27 cellular contexts compared by ENCODE assay signal in genomic region chr12:63967781-63968180, GRCh38.
DNase-seq lines count a peak whose midpoint lies in the region; ATAC-seq and TF ChIP-seq lines count a peak whose summit lies in the region.
"Had no signal": no experiment of that assay in that cellular context is flagged by ENCODE, and none has a peak within 500 bp of the region (broad histone marks: within the 10 kb centered on the region; RNA-seq: fewer than 3 reads in every experiment).

No MANE protein-coding gene starts in this region.

- ATAC-seq in mucosa of descending colon = no peak

- H3K27ac ChIP-seq in AG04450 (ENCODE audit: low read depth, low read length) = peak overlapping the region; percentile 47
- H3K27ac ChIP-seq: cardiac muscle cell, left lung, upper lobe of left lung had no signal

- H3K27ac Mint-ChIP-seq in chondrocyte (ENCODE audit: unreplicated experiment) (peak overlapping the region; percentile 67), nephron (peak overlapping the region; percentile 64 to 73 (median 66))
- H3K27ac Mint-ChIP-seq: activated CD4-positive, alpha-beta memory T cell treated with anti-CD3 and anti-CD28 coated beads, Interleukin-2, amount 10 ng/mL, durations not matched to agents 7 days and 5 days; CD4-positive, CD25-positive, alpha-beta regulatory T cell; stimulated activated naive CD8-positive, alpha-beta T cell treated with anti-CD3 and anti-CD28 coated beads, Interleukin-15, Interleukin-2, amounts not matched to agents 100 ng/mL and 50 ng/mL, for 24 hours had no signal

- H3K27me3 ChIP-seq in AG04450 (ENCODE audit: control insufficient read depth, insufficient read depth, low read length) (no peaks in the 10 kb centered on the region), MG63 (no peaks in the 10 kb centered on the region)
- H3K27me3 ChIP-seq: cardiac muscle cell, dorsolateral prefrontal cortex, left lung, upper lobe of left lung had no signal

- H3K9me3 ChIP-seq in AG04450 (ENCODE audit: control insufficient read depth, insufficient read depth, low read length) (no peaks in the 10 kb centered on the region), MG63 (no peaks in the 10 kb centered on the region), mucosa of descending colon (no peaks in the 10 kb centered on the region)
- H3K9me3 ChIP-seq: left lung, upper lobe of left lung had no signal

- CTCF ChIA-PET in AG04450 (lab: Charles Lee) = no interaction called here

- H3K9me3 Mint-ChIP-seq in chondrocyte (ENCODE audit: low read depth) = no peaks in the 10 kb centered on the region
- H3K9me3 Mint-ChIP-seq in nephron = no peaks in the 10 kb centered on the region
- H3K9me3 Mint-ChIP-seq: activated CD4-positive, alpha-beta memory T cell treated with anti-CD3 and anti-CD28 coated beads, Interleukin-2, amount 10 ng/mL, durations not matched to agents 7 days and 5 days; GM23338; stimulated activated naive CD8-positive, alpha-beta T cell treated with anti-CD3 and anti-CD28 coated beads, Interleukin-15, Interleukin-2, amounts not matched to agents 100 ng/mL and 50 ng/mL, for 24 hours had no signal

- H3K4me3 Mint-ChIP-seq in chondrocyte (ENCODE audit: unreplicated experiment) = no peak overlapping the region
- H3K4me3 Mint-ChIP-seq in nephron = no peak overlapping the region
- H3K4me3 Mint-ChIP-seq: activated CD4-positive, alpha-beta memory T cell treated with anti-CD3 and anti-CD28 coated beads, Interleukin-2, amount 10 ng/mL, durations not matched to agents 7 days and 5 days; CD4-positive, CD25-positive, alpha-beta regulatory T cell; GM23338; stimulated activated naive CD8-positive, alpha-beta T cell treated with anti-CD3 and anti-CD28 coated beads, Interleukin-15, Interleukin-2, amounts not matched to agents 100 ng/mL and 50 ng/mL, for 24 hours had no signal

- POLR2A ChIA-PET in AG04450 (lab: Yijun Ruan, JAX) = no interaction called here

- no peaks in the 10 kb centered on the region for H3K36me3 Mint-ChIP-seq in chondrocyte (ENCODE audit: low read depth)
- H3K36me3 Mint-ChIP-seq in nephron (ENCODE audit: low read depth) = peaks cover 5% of the 10 kb centered on the region
- H3K36me3 Mint-ChIP-seq: CD4-positive, CD25-positive, alpha-beta regulatory T cell had no signal

- intact Hi-C loops in mucosa of descending colon (cut with DNase I, micrococcal nuclease) = no loop called here

- H3K27me3 Mint-ChIP-seq in chondrocyte (ENCODE audit: low read depth) = no peaks in the 10 kb centered on the region
- H3K27me3 Mint-ChIP-seq in nephron (ENCODE audit: low read depth) = no peaks in the 10 kb centered on the region
- H3K27me3 Mint-ChIP-seq: activated CD4-positive, alpha-beta memory T cell treated with anti-CD3 and anti-CD28 coated beads, Interleukin-2, amount 10 ng/mL, durations not matched to agents 7 days and 5 days had no signal

- no peaks in the 10 kb centered on the region for H3K4me1 ChIP-seq in mucosa of descending colon (ENCODE audit: low read depth)

- H3K36me3 ChIP-seq in MG63 = peaks cover 2% of the 10 kb centered on the region; the same call in 1 of the 2 replicates
- H3K36me3 ChIP-seq in mucosa of descending colon (ENCODE audit: low read depth) = no peaks in the 10 kb centered on the region
- H3K36me3 ChIP-seq: cardiac muscle cell, left lung, upper lobe of left lung had no signal

- DNase-seq in AG04450 (ENCODE audit: low read depth, low spot score) = no peak
- DNase-seq in MG63 = peak; percentile 15
- DNase-seq in chondrocyte (ENCODE audit: low spot score) = no peak
- DNase-seq in AG08396 (ENCODE audit: low spot score) = no peak
- no peak for DNase-seq in NCI-H748 treated with DMSO at 0.1 percent for 48 hours (lab: John Stamatoyannopoulos, UW)
- DNase-seq in mucosa of descending colon = no peak
- no peak for DNase-seq in hippocampal formation (lab: John Stamatoyannopoulos, UW)
- DNase-seq: activated CD4-positive, alpha-beta memory T cell treated with anti-CD3 and anti-CD28 coated beads, Interleukin-2, amount 10 ng/mL, durations not matched to agents 7 days and 5 days; activated gamma-delta T cell; activated T-cell treated with anti-CD3 and anti-CD28 coated beads for 4 hours; CD4-positive, CD25-positive, alpha-beta regulatory T cell; DMS153; dorsolateral prefrontal cortex; erythroblast; Kasumi-1; left lung; NCI-H1105 treated with DMSO at 0.1 percent for 48 hours; NCI-H2081; NCI-H446 treated with DMSO at 0.1 percent for 48 hours; NK-92 treated with Interleukin-12 subunit alpha and Interleukin-12 subunit beta, amount 100 ng/mL, for 24 hours; stimulated activated CD4-positive, alpha-beta T cell treated with anti-CD3 and anti-CD28 coated beads, Interleukin-2, amount 100 ng/mL, for 48 hours; upper lobe of left lung had no signal

- H3K4me3 ChIP-seq in AG04450 (ENCODE audit: low read depth, low read length) = no peak overlapping the region
- no peak overlapping the region for H3K4me3 ChIP-seq in MG63
- H3K4me3 ChIP-seq in mucosa of descending colon = no peak overlapping the region
- H3K4me3 ChIP-seq: cardiac muscle cell, GM23338, left lung, smooth muscle cell, upper lobe of left lung had no signal

- H3K4me1 Mint-ChIP-seq in chondrocyte (ENCODE audit: low read depth) (peaks cover 42% of the 10 kb centered on the region), nephron (peaks cover 34% of the 10 kb centered on the region)
- H3K4me1 Mint-ChIP-seq: activated CD4-positive, alpha-beta memory T cell treated with anti-CD3 and anti-CD28 coated beads, Interleukin-2, amount 10 ng/mL, durations not matched to agents 7 days and 5 days; CD4-positive, CD25-positive, alpha-beta regulatory T cell had no signal

- no peak for TF ChIP-seq CTCF in AG04450 (IDR thresholded peaks at IDR 0.05; ENCODE audit: low read depth, low read length)
- no peak for TF ChIP-seq CTCF in chondrocyte (IDR thresholded peaks at IDR 0.05)
- TF ChIP-seq CTCF in nephron (IDR thresholded peaks at IDR 0.05; ENCODE audit: unreplicated experiment in 3 of 3) = no peak
- TF ChIP-seq CTCF in mucosa of descending colon (IDR thresholded peaks at IDR 0.05) = no peak
